In genomic region chr1:207692291-207692690, GRCh38 we compare ENCODE assay signal across 11 cellular contexts. TPM values are rescaled to one million over a fixed set of nuclear protein-coding genes. Genes with fewer than 3 reads are reported as not detected.
"Had no signal": no experiment of that assay in that cellular context is flagged by ENCODE, and none has a peak within 500 bp of the region (broad histone marks: within the 10 kb centered on the region; RNA-seq: fewer than 3 reads in every experiment).

No MANE protein-coding gene starts in this region.

RNA-seq across cellular contexts. Expression of gene CR1L, which starts 47.4 kb away (rescaled TPM):
- total RNA-seq: activated CD4-positive, alpha-beta memory T cell treated with anti-CD3 and anti-CD28 coated beads, Interleukin-2, amount 10 ng/mL, durations not matched to agents 7 days and 5 days; activated CD4-positive, alpha-beta T cell treated with anti-CD3 and anti-CD28 coated beads for 36 hours; activated CD4-positive, alpha-beta T cell treated with anti-CD3 and anti-CD28 coated beads, Interleukin-2, amount 10 ng/mL, durations not matched to agents 7 days and 5 days; ascending aorta; breast epithelium; cardiac septum; epithelial cell of proximal tubule; esophagus muscularis mucosa; foreskin keratinocyte; gastrocnemius medialis had no signal
- polyA plus RNA-seq: foreskin keratinocyte, heart left ventricle had no signal
